ENCODE assay signal across 4 cellular contexts in the genomic region with DNA sequence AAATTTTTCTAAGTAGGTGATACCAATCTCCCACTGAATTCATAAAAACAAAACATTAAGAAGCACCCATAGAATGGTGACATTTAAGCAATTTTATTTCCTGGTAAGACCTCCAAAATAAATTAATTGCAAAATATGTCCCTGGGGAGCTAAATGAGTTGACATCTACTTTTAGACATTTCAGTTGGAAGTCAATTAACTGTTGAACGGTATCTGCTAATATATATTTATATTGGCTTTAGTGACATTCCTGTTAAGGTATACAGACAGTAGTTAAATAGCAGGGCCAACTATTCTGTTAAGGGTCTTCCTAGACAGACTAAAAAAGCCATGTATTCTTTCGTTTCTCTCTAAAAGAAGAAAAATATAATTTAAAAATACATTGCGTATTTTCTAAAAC. TPM values are rescaled to one million over a fixed set of nuclear protein-coding genes. Genes with fewer than 3 reads are reported as not detected.
"Had no signal": no experiment of that assay in that cellular context is flagged by ENCODE, and none has a peak within 500 bp of the region (broad histone marks: within the 10 kb centered on the region; RNA-seq: fewer than 3 reads in every experiment).

A gene (plus strand): TSS at position 301 of the 400 bp plus-strand sequence. CDS start 139 bp downstream, outside the sequence.

- DNase-seq: GDM1, GF-D8 had no signal

- H3K4me3 ChIP-seq: GM12878 had no signal

- ATAC-seq: GM12878 had no signal

RNA-seq across cellular contexts. Expression of the gene that starts here (rescaled TPM):
- total RNA-seq: G401, GM12878 had no signal
- polyA plus RNA-seq: GM12878 had no signal
